Comparison of ENCODE assay signal across 8 cellular contexts in the genomic region with DNA sequence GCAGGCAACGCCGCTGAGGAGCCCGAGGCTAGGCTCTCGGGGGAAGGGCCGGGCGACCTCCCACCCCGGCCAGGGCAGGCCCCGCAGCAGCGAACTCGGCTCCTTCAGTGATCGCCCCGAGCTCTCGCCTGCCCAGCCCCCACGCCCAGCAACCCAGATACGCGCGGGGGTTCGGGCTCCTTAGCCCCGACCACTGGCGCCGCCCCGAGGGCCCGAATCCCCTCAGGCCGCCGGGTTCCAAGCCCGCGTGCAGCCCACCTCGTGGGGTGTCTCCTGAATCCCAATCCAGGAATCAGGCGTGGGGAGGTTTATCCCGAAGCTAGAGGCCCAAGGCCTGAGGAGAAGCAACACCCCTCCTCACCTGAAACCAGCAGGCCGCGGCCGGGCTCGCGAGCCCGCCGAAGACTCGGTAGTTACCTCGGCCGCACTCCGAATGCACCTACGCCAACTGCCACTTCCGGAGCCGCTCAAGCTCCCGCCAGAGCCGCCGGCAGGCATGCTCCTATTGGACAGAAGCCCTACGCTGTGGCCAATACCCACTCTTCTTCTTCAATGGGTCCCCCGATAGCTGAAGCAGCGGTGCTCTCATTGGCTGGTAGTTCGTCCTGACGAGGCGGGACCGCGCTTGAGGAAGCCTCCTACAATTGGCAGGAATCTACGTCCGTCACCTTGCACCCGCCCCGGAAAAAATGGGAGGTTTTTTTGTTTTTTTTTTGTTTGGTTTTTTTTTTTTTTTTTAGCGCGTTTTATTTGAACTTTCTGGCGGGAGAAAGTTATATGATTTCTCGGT. TPM values are rescaled to one million over a fixed set of nuclear protein-coding genes. Genes with fewer than 3 reads are reported as not detected.
DNase-seq lines count a peak whose midpoint lies in the region; ATAC-seq and TF ChIP-seq lines count a peak whose summit lies in the region.

A gene with protein sequence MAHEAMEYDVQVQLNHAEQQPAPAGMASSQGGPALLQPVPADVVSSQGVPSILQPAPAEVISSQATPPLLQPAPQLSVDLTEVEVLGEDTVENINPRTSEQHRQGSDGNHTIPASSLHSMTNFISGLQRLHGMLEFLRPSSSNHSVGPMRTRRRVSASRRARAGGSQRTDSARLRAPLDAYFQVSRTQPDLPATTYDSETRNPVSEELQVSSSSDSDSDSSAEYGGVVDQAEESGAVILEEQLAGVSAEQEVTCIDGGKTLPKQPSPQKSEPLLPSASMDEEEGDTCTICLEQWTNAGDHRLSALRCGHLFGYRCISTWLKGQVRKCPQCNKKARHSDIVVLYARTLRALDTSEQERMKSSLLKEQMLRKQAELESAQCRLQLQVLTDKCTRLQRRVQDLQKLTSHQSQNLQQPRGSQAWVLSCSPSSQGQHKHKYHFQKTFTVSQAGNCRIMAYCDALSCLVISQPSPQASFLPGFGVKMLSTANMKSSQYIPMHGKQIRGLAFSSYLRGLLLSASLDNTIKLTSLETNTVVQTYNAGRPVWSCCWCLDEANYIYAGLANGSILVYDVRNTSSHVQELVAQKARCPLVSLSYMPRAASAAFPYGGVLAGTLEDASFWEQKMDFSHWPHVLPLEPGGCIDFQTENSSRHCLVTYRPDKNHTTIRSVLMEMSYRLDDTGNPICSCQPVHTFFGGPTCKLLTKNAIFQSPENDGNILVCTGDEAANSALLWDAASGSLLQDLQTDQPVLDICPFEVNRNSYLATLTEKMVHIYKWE (minus strand): TSS at position 453 of the 790 bp plus-strand sequence. CDS start 5,428 bp downstream, outside the sequence.

- in situ Hi-C loops in transverse colon (cut with MboI; ENCODE audit: low pct_ligation_motif_present in 1 of 4, low pct_unique_long_range_greater_than_20kb in 1 of 4, low sequenced_read_pairs in 3 of 4): no loop called here

- 1% methylated on average over 12 to 45 of the region's 63 CpGs for WGBS in transverse colon (ENCODE audit: low coverage in 1 of 2), 2 donors

- peak within 1 kb of the TSS; percentile 92 for H2AFZ ChIP-seq in parathyroid adenoma

- H3K79me2 ChIP-seq in parathyroid adenoma: peaks cover 22% of the 10 kb centered on the region

- TF ChIP-seq EP300 in transverse colon (IDR thresholded peaks at IDR 0.05; ENCODE audit: low read depth): no peak

- DNase-seq in GM12864 (ENCODE audit: low read depth): peak; percentile 99
- peak; percentile 90 to 98 (median 92) for DNase-seq in NCI-H1417 (lab: John Stamatoyannopoulos, UW)
- DNase-seq in SW 1271 (lab: John Stamatoyannopoulos, UW): peak; percentile 95 to 98
- peak; percentile 91 for DNase-seq in activated naive CD8-positive, alpha-beta T cell treated with anti-CD3 and anti-CD28 coated beads, Interleukin-2, amount 50 U/mL, for 16 hours (ENCODE audit: low read depth, low spot score)
- peak; percentile 99 for DNase-seq in cardiac muscle cell (ENCODE audit: low read depth in 1 of 2, low spot score in 1 of 2)
- peak; percentile 97 for DNase-seq in transverse colon

- TF ChIP-seq CTCF in GM12864 (IDR thresholded peaks at IDR 0.05; ENCODE audit: low read depth, low read length, missing control alignments) (no peak), cardiac muscle cell (IDR thresholded peaks at IDR 0.05; ENCODE audit: low read depth, low read length) (no peak), parathyroid adenoma (IDR thresholded peaks at IDR 0.05) (no peak), transverse colon (IDR thresholded peaks at IDR 0.05) (no peak)

- peak; percentile 100 for ATAC-seq in HG02759 (IDR thresholded peaks at IDR 0.05; ENCODE audit: unreplicated experiment)

- no peaks in the 10 kb centered on the region for H3K27me3 ChIP-seq in cardiac muscle cell
- no peaks in the 10 kb centered on the region for H3K27me3 ChIP-seq in parathyroid adenoma (ENCODE audit: control insufficient read depth, insufficient read depth, low read length)
- no peaks in the 10 kb centered on the region for H3K27me3 ChIP-seq in transverse colon

- H3K4me3 ChIP-seq in GM12864 (ENCODE audit: low read depth, low read length): peak within 1 kb of the TSS; percentile 89
- H3K4me3 ChIP-seq in cardiac muscle cell: peak within 1 kb of the TSS; percentile 95
- H3K4me3 ChIP-seq in parathyroid adenoma (ENCODE audit: low read depth, low read length): peak within 1 kb of the TSS; percentile 95
- H3K4me3 ChIP-seq in transverse colon: peak within 1 kb of the TSS; percentile 91 to 100 (median 98)

- H3K9me3 ChIP-seq in cardiac muscle cell (ENCODE audit: low read depth): no peaks in the 10 kb centered on the region
- H3K9me3 ChIP-seq in parathyroid adenoma (ENCODE audit: control insufficient read depth, low read length): no peaks in the 10 kb centered on the region
- H3K9me3 ChIP-seq in transverse colon: no peaks in the 10 kb centered on the region

- intact Hi-C loops in transverse colon (cut with DNase I; ENCODE audit: low total_unique reads): no loop called here

- H3K36me3 ChIP-seq in cardiac muscle cell (peaks cover 12% of the 10 kb centered on the region), parathyroid adenoma (ENCODE audit: control insufficient read depth, insufficient read depth, low read length) (no peaks in the 10 kb centered on the region), transverse colon (peaks cover 0 to 15% (median 4%) of the 10 kb centered on the region in 4 donors)

- H3K27ac ChIP-seq in cardiac muscle cell (peak within 1 kb of the TSS; percentile 91), parathyroid adenoma (peak within 1 kb of the TSS; percentile 8), transverse colon (peak within 1 kb of the TSS; percentile 72 to 95 (median 84))

- peak within 1 kb of the TSS; percentile 89 for H3K4me2 ChIP-seq in parathyroid adenoma (ENCODE audit: low read length)

- peak; percentile 68 for TF ChIP-seq POLR2A in transverse colon (IDR thresholded peaks at IDR 0.05)

- H3K9ac ChIP-seq in parathyroid adenoma: peak within 1 kb of the TSS; percentile 48

- H3K4me1 ChIP-seq in cardiac muscle cell (ENCODE audit: low read depth) (no peaks in the 10 kb centered on the region), parathyroid adenoma (no peaks in the 10 kb centered on the region), transverse colon (peaks cover 4 to 21% (median 10%) of the 10 kb centered on the region in 4 donors)

RNA-seq across cellular contexts. Expression of the gene that starts here (rescaled TPM):
- 10.9 and 11.1 TPM in 2 replicates for total RNA-seq in cardiac muscle cell
- polyA plus RNA-seq in cardiac muscle cell: 8.2 and 12.4 TPM in 2 replicates
- 10 to 100 TPM in 3 of 4 donors, 1 to 10 TPM in 1; 2.8 to 23.9 (median 19.2) TPM for total RNA-seq in transverse colon

Comparison
In these comparisons a context has a peak if more than half of its experiments do, and no peak if none do; other contexts are left out.
1. Peak in every context shown above with its lines: DNase-seq, ATAC-seq, H3K4me3 ChIP-seq and H3K27ac ChIP-seq.
2. H3K27ac ChIP-seq: peak in every context shown above with its lines; median percentile 91 in cardiac muscle cell; 84 in transverse colon; 8 in parathyroid adenoma.